Comparison of ENCODE assay signal across 9 cellular contexts in the genomic region with DNA sequence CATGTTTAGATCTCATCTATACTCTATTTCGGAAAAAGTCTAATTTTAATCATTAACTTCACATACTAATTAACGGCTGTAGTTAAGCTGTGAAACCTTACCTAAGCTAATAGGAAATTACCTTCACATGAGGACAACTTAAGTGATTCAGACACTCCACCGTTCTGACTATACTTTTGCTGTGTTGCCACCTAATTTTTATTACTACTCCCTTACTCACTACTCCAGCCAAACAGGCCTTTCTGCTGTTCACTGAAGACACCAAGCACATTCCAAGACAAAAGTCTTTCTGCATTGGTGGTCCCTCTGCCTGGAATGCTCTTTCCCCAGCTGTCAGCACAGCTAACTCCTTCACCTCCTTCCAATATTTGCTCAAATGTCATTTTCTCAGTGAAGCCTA. TPM values are rescaled to one million over a fixed set of nuclear protein-coding genes. Genes with fewer than 3 reads are reported as not detected.
DNase-seq lines count a peak whose midpoint lies in the region; ATAC-seq and TF ChIP-seq lines count a peak whose summit lies in the region.
"Had no signal": no experiment of that assay in that cellular context is flagged by ENCODE, and none has a peak within 500 bp of the region (broad histone marks: within the 10 kb centered on the region; RNA-seq: fewer than 3 reads in every experiment).

No MANE protein-coding gene starts in this region.

- no peak for TF ChIP-seq EP300 in SK-N-SH (IDR thresholded peaks at IDR 0.05; ENCODE audit: borderline replicate concordance in 1 of 2, low read depth in 1 of 2, low read length in 1 of 2)

- peaks cover 28% of the 10 kb centered on the region for H3K79me2 ChIP-seq in SK-N-SH (ENCODE audit: insufficient read depth)

- H3K9me2 ChIP-seq in SK-N-SH = no peaks in the 10 kb centered on the region

- H3K9me3 Mint-ChIP-seq in activated CD4-positive, alpha-beta memory T cell treated with anti-CD3 and anti-CD28 coated beads, Interleukin-2, amount 10 ng/mL, durations not matched to agents 7 days and 5 days = no peaks in the 10 kb centered on the region
- no peaks in the 10 kb centered on the region for H3K9me3 Mint-ChIP-seq in glutamatergic neuron (ENCODE audit: unreplicated experiment)

- H3K27me3 Mint-ChIP-seq in activated CD4-positive, alpha-beta memory T cell treated with anti-CD3 and anti-CD28 coated beads, Interleukin-2, amount 10 ng/mL, durations not matched to agents 7 days and 5 days = peaks cover 17% of the 10 kb centered on the region
- H3K27me3 Mint-ChIP-seq in glutamatergic neuron (ENCODE audit: unreplicated experiment) = no peaks in the 10 kb centered on the region

- no peak overlapping the region for H2AFZ ChIP-seq in SK-N-SH (ENCODE audit: low read depth)

- H3K4me2 ChIP-seq in SK-N-SH = peak overlapping the region; percentile 88

- no peaks in the 10 kb centered on the region for H3K27me3 ChIP-seq in SK-N-SH (ENCODE audit: insufficient read depth)

- CTCF ChIA-PET in SK-N-SH (lab: Yijun Ruan, JAX) = interaction anchor here (0.9 to 2.7 kb wide), 3 partner anchors 9 to 71 kb away, joined by 3 to 13 read pairs (median 5); a partner anchor contains a TSS
- CTCF ChIA-PET in activated CD4-positive, alpha-beta memory T cell treated with anti-CD3 and anti-CD28 coated beads, Interleukin-2, amount 10 ng/mL, durations not matched to agents 7 days and 5 days (lab: Charles Lee) = interaction anchor here (0.8 to 1.7 kb wide), 3 partner anchors 23 to 70 kb away, joined by 3 to 4 read pairs (median 4); no protein-coding TSS in a partner anchor

- peaks cover 37 to 42% of the 10 kb centered on the region in 2 experiments for H3K36me3 ChIP-seq in SK-N-SH (replicated peaks in 1 of 2; ENCODE audit: control insufficient read depth in 1 of 2, insufficient read depth in 2 of 2, low read length in 1 of 2)

- H3K9me3 ChIP-seq in SK-N-SH = no peaks in the 10 kb centered on the region

- H3K9ac ChIP-seq in SK-N-SH = peak overlapping the region; percentile 83; the same call in 1 of the 2 replicates

- WGBS in SK-N-SH (ENCODE audit: low lambda C conversion rate) = 93% methylated on average over 3 of the region's 3 CpGs

- no peaks in the 10 kb centered on the region for H4K20me1 ChIP-seq in SK-N-SH (ENCODE audit: insufficient read depth)

- H3K27ac ChIP-seq in SK-N-SH (ENCODE audit: low read depth in 2 of 2, low read length in 1 of 2) (no peak overlapping the region; a peak in 1 of 4 replicates), skin epidermis (peak overlapping the region in 8 of 21 experiments; percentile 11 to 98 (median 94))

- ATAC-seq in SK-N-SH treated with all-trans-retinoic acid at 6 μM for 48 hours (no peak), GM19463 (IDR thresholded peaks at IDR 0.05; ENCODE audit: unreplicated experiment) (no peak)

- H3K36me3 Mint-ChIP-seq in activated CD4-positive, alpha-beta memory T cell treated with anti-CD3 and anti-CD28 coated beads, Interleukin-2, amount 10 ng/mL, durations not matched to agents 7 days and 5 days (ENCODE audit: low read depth) = peaks cover 44% of the 10 kb centered on the region
- H3K36me3 Mint-ChIP-seq in glutamatergic neuron (ENCODE audit: unreplicated experiment) = no peaks in the 10 kb centered on the region

- H3K4me1 ChIP-seq in SK-N-SH (ENCODE audit: control insufficient read depth in 1 of 2, insufficient read depth in 2 of 2, low read depth in 1 of 2, low read length in 1 of 2) = peaks cover 0 to 7% of the 10 kb centered on the region in 2 experiments; a peak in 2 of 4 replicates

- POLR2A ChIA-PET in SK-N-SH (lab: Yijun Ruan, JAX) = no interaction called here
- POLR2A ChIA-PET in activated CD4-positive, alpha-beta memory T cell treated with anti-CD3 and anti-CD28 coated beads, Interleukin-2, amount 10 ng/mL, durations not matched to agents 7 days and 5 days (lab: Charles Lee) = interaction anchor here (0.8 to 2.5 kb wide), 3 partner anchors 17 to 487 kb away, joined by 3 to 9 read pairs (median 3); a partner anchor contains a TSS

- TF ChIP-seq CTCF in SK-N-SH (IDR thresholded peaks at IDR 0.05) = no peak
- TF ChIP-seq CTCF in glutamatergic neuron (IDR thresholded peaks at IDR 0.05; ENCODE audit: partially characterized antibody, unreplicated experiment) = no peak

- H3K4me3 ChIP-seq in SK-N-SH (ENCODE audit: low read depth in 2 of 2, low read length in 1 of 2) (peak overlapping the region; percentile 80 to 96), skin epidermis (peak overlapping the region in 5 of 7 experiments; percentile 59 to 83 (median 72))

- peaks cover 21% of the 10 kb centered on the region for H3K4me1 Mint-ChIP-seq in activated CD4-positive, alpha-beta memory T cell treated with anti-CD3 and anti-CD28 coated beads, Interleukin-2, amount 10 ng/mL, durations not matched to agents 7 days and 5 days
- peaks cover 11% of the 10 kb centered on the region for H3K4me1 Mint-ChIP-seq in glutamatergic neuron (ENCODE audit: low read depth, unreplicated experiment)

- no peak for TF ChIP-seq RAD21 in SK-N-SH (IDR thresholded peaks at IDR 0.05; ENCODE audit: low read length)

- H3K27ac Mint-ChIP-seq in activated CD4-positive, alpha-beta memory T cell treated with anti-CD3 and anti-CD28 coated beads, Interleukin-2, amount 10 ng/mL, durations not matched to agents 7 days and 5 days = peak overlapping the region; percentile 81
- no peak overlapping the region for H3K27ac Mint-ChIP-seq in glutamatergic neuron (ENCODE audit: unreplicated experiment)

- no peaks in the 10 kb centered on the region for H3F3A ChIP-seq in SK-N-SH (replicated peaks; ENCODE audit: insufficient read depth)

- H3K4me3 Mint-ChIP-seq in activated CD4-positive, alpha-beta memory T cell treated with anti-CD3 and anti-CD28 coated beads, Interleukin-2, amount 10 ng/mL, durations not matched to agents 7 days and 5 days = peak overlapping the region; percentile 74
- peak overlapping the region; percentile 91 for H3K4me3 Mint-ChIP-seq in glutamatergic neuron (ENCODE audit: unreplicated experiment)

- DNase-seq in SK-N-SH (no peak), glutamatergic neuron (no peak), D341Med (ENCODE audit: low spot score) (no peak), iPS-NIHi11 (ENCODE audit: low spot score) (no peak)
- DNase-seq in activated CD4-positive, alpha-beta memory T cell treated with anti-CD3 and anti-CD28 coated beads, Interleukin-2, amount 10 ng/mL, durations not matched to agents 7 days and 5 days = no peak
- DNase-seq: stimulated activated CD4-positive, alpha-beta T cell treated with anti-CD3 and anti-CD28 coated beads, Interleukin-2, amount 100 ng/mL, for 48 hours had no signal

TF ChIP-seq in SK-N-SH, 30 proteins besides CTCF, POLR2A, EP300 and RAD21 (continues in another document):
- TF ChIP-seq SMC3 (IDR thresholded peaks at IDR 0.05; ENCODE audit: low read depth, low read length) (no peak), JUND (IDR thresholded peaks at IDR 0.05) (no peak), MXI1 (IDR thresholded peaks at IDR 0.05; ENCODE audit: low read depth, low read length) (no peak), TCF12 (IDR thresholded peaks at IDR 0.05) (no peak), NFIC (IDR thresholded peaks at IDR 0.05; ENCODE audit: borderline replicate concordance) (no peak)
- TF ChIP-seq, protein P1, sequence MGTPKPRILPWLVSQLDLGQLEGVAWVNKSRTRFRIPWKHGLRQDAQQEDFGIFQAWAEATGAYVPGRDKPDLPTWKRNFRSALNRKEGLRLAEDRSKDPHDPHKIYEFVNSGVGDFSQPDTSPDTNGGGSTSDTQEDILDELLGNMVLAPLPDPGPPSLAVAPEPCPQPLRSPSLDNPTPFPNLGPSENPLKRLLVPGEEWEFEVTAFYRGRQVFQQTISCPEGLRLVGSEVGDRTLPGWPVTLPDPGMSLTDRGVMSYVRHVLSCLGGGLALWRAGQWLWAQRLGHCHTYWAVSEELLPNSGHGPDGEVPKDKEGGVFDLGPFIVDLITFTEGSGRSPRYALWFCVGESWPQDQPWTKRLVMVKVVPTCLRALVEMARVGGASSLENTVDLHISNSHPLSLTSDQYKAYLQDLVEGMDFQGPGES (IDR thresholded peaks at IDR 0.05; ENCODE audit: low read depth, low read length) = no peak
- TF ChIP-seq, protein P2, sequence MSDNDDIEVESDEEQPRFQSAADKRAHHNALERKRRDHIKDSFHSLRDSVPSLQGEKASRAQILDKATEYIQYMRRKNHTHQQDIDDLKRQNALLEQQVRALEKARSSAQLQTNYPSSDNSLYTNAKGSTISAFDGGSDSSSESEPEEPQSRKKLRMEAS (IDR thresholded peaks at IDR 0.05; ENCODE audit: low read depth) = no peak

TF ChIP-seq in SK-N-SH treated with all-trans-retinoic acid at 6 μM for 48 hours, 23 proteins besides CTCF, POLR2A, EP300 and RAD21 (continues in another document):
- TF ChIP-seq PPARA (CRISPR knock-in tag; IDR thresholded peaks at IDR 0.05; ENCODE audit: borderline replicate concordance) = no peak
- no peak for TF ChIP-seq ZC3H10 (CRISPR knock-in tag; IDR thresholded peaks at IDR 0.05)
- TF ChIP-seq, protein P3, sequence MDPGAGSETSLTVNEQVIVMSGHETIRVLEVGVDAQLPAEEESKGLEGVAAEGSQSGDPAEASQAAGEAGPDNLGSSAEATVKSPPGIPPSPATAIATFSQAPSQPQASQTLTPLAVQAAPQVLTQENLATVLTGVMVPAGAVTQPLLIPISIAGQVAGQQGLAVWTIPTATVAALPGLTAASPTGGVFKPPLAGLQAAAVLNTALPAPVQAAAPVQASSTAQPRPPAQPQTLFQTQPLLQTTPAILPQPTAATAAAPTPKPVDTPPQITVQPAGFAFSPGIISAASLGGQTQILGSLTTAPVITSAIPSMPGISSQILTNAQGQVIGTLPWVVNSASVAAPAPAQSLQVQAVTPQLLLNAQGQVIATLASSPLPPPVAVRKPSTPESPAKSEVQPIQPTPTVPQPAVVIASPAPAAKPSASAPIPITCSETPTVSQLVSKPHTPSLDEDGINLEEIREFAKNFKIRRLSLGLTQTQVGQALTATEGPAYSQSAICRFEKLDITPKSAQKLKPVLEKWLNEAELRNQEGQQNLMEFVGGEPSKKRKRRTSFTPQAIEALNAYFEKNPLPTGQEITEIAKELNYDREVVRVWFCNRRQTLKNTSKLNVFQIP (CRISPR knock-in tag; IDR thresholded peaks at IDR 0.05; ENCODE audit: borderline replicate concordance, low read depth) = no peak
- no peak for TF ChIP-seq ZNF70 (CRISPR knock-in tag; IDR thresholded peaks at IDR 0.05)
- no peak for TF ChIP-seq ESRRG (CRISPR knock-in tag; IDR thresholded peaks at IDR 0.05)
- TF ChIP-seq ZFP3 (CRISPR knock-in tag; IDR thresholded peaks at IDR 0.05) = no peak

RNA-seq across cellular contexts. Expression of a gene that starts 1.3 kb away (rescaled TPM):
- 7.2 and 9.6 TPM in 2 replicates for polyA plus RNA-seq in SK-N-SH (2012; rRNA removed)
- 9.4 and 9.7 TPM in 2 replicates for polyA plus RNA-seq in SK-N-SH (2012; cell fraction: cytosol; rRNA removed)
- 8.3 and 16.2 TPM in 2 replicates for polyA plus RNA-seq in SK-N-SH (2012; cell fraction: nucleus; rRNA removed)
- 10 to 100 TPM; 20.1 to 21.5 TPM for total RNA-seq in activated CD4-positive, alpha-beta memory T cell treated with anti-CD3 and anti-CD28 coated beads, Interleukin-2, amount 10 ng/mL, durations not matched to agents 7 days and 5 days
- total RNA-seq in glutamatergic neuron (ENCODE audit: unreplicated experiment) = 14.7 TPM

RNA-seq across cellular contexts. Expression of a gene that starts 57.4 kb away (rescaled TPM):
- 0.33 and 0.42 TPM in 2 replicates for polyA plus RNA-seq in SK-N-SH (2012; rRNA removed)
- polyA plus RNA-seq in SK-N-SH (2012; cell fraction: cytosol; rRNA removed) = 0.33 and 0.52 TPM in 2 replicates
- 0.38 and 0.74 TPM in 2 replicates for polyA plus RNA-seq in SK-N-SH (2012; cell fraction: nucleus; rRNA removed)
- total RNA-seq in activated CD4-positive, alpha-beta memory T cell treated with anti-CD3 and anti-CD28 coated beads, Interleukin-2, amount 10 ng/mL, durations not matched to agents 7 days and 5 days = not detected
- 7.0 TPM for total RNA-seq in glutamatergic neuron (ENCODE audit: unreplicated experiment)
